ENCODE assay signal across 27 cellular contexts in genomic region chr7:70837589-70837988, GRCh38.
"Had no signal": no experiment of that assay in that cellular context is flagged by ENCODE, and none has a peak within 500 bp of the region (broad histone marks: within the 10 kb centered on the region; RNA-seq: fewer than 3 reads in every experiment).

No MANE protein-coding gene starts in this region.

- H3K27me3 Mint-ChIP-seq: activated naive CD8-positive, alpha-beta T cell had no signal

- H3K27ac Mint-ChIP-seq: activated CD8-positive, alpha-beta T cell treated with anti-CD3 and anti-CD28 coated beads for 36 hours; activated naive CD8-positive, alpha-beta T cell; activated T-helper 17 cell treated with anti-CD3 and anti-CD28 coated beads, Interleukin-2, amount 50 U/mL, for 72 hours had no signal

- FAIRE-seq: colon, endometrium, endothelial cell of umbilical vein, frontal cortex had no signal

- H3K4me1 ChIP-seq: body of pancreas had no signal

- H3K27me3 ChIP-seq: body of pancreas had no signal

- H3K4me1 Mint-ChIP-seq: activated T-helper 17 cell treated with anti-CD3 and anti-CD28 coated beads, Interleukin-2, amount 50 U/mL, for 72 hours had no signal

- H3K36me3 Mint-ChIP-seq: activated naive CD8-positive, alpha-beta T cell had no signal

- H3K27ac ChIP-seq: body of pancreas, epithelial cell of prostate had no signal

- H3K9me3 ChIP-seq: body of pancreas had no signal

- DNase-seq: activated CD4-positive, alpha-beta T cell treated with anti-CD3 and anti-CD28 coated beads for 1 hour; activated CD4-positive, alpha-beta T cell treated with anti-CD3 and anti-CD28 coated beads for 4 hours; activated CD4-positive, alpha-beta T cell treated with anti-CD3 and anti-CD28 coated beads, Interleukin-2, amount 50 U/mL, for 1 hour; activated CD4-positive, alpha-beta T cell treated with anti-CD3 and anti-CD28 coated beads, Interleukin-2, amount 50 U/mL, for 48 hours; activated CD8-positive, alpha-beta memory T cell treated with anti-CD3 and anti-CD28 coated beads for 24 hours; activated CD8-positive, alpha-beta T cell treated with anti-CD3 and anti-CD28 coated beads for 36 hours; activated effector memory CD4-positive, alpha-beta T cell treated with Interleukin-2 at 50 U/mL for 16 hours; activated gamma-delta T cell treated with Interleukin-2 at 50 U/mL for 16 hours; activated naive CD4-positive, alpha-beta T cell treated with anti-CD3 and anti-CD28 coated beads, Interleukin-2, amount 50 U/mL, for 16 hours; activated naive CD4-positive, alpha-beta T cell treated with Interleukin-2 at 50 U/mL for 16 hours; activated T-cell treated with anti-CD3 and anti-CD28 coated beads, Interleukin-2, amount 50 U/mL, for 4 hours; amygdala; aorta; body of pancreas; caudate nucleus; effector CD8-positive, alpha-beta T cell; foreskin fibroblast; head of caudate nucleus; T-helper 2 cell had no signal

- H3K4me3 Mint-ChIP-seq: activated CD8-positive, alpha-beta T cell treated with anti-CD3 and anti-CD28 coated beads for 36 hours; activated naive CD8-positive, alpha-beta T cell; activated T-cell treated with anti-CD3 and anti-CD28 coated beads, Interleukin-2, amount 50 U/mL, for 4 hours; activated T-helper 17 cell treated with anti-CD3 and anti-CD28 coated beads, Interleukin-2, amount 50 U/mL, for 72 hours; WTC11 had no signal

- H3K4me3 ChIP-seq: body of pancreas had no signal
